Comparison of ENCODE assay signal across 8 cellular contexts in genomic region chr9:15422355-15423327, GRCh38. TPM values are rescaled to one million over a fixed set of nuclear protein-coding genes. Genes with fewer than 3 reads are reported as not detected.
DNase-seq lines count a peak whose midpoint lies in the region; ATAC-seq and TF ChIP-seq lines count a peak whose summit lies in the region.

Gene SNAPC3, plus strand, starts transcription at chr9:15422876. Its CDS starts 4 bp downstream, at chr9:15422880.

- DNase-seq in GM10266 (ENCODE audit: extremely low spot score) (peak; percentile 93), NCI-H1092 treated with DMSO at 0.1 percent for 48 hours (lab: John Stamatoyannopoulos, UW) (peak; percentile 99), globus pallidus (ENCODE audit: low spot score) (peak; percentile 93), nucleus accumbens (lab: John Stamatoyannopoulos, UW) (peak; percentile 62 to 97 (median 93)), superior temporal gyrus (ENCODE audit: extremely low spot score) (peak; percentile 96)
- peak; percentile 90 to 95 for DNase-seq in activated naive CD4-positive, alpha-beta T cell treated with anti-CD3 and anti-CD28 coated beads, Interleukin-2, amount 50 U/mL, for 72 hours (ENCODE audit: low spot score in 2 of 2)

- H3K27ac Mint-ChIP-seq in activated naive CD4-positive, alpha-beta T cell treated with anti-CD3 and anti-CD28 coated beads, Interleukin-2, amount 50 U/mL, for 72 hours: peak within 1 kb of the TSS; percentile 90 to 95

- H3K9me3 Mint-ChIP-seq in activated naive CD4-positive, alpha-beta T cell treated with anti-CD3 and anti-CD28 coated beads, Interleukin-2, amount 50 U/mL, for 72 hours: no peaks in the 10 kb centered on the region

- H3K36me3 Mint-ChIP-seq in activated naive CD4-positive, alpha-beta T cell treated with anti-CD3 and anti-CD28 coated beads, Interleukin-2, amount 50 U/mL, for 72 hours: peaks cover 12 to 31% of the 10 kb centered on the region in 2 donors

- TF ChIP-seq CTCF in GM10266 (IDR thresholded peaks at IDR 0.05; ENCODE audit: control insufficient read depth, insufficient read depth, low read depth, missing control alignments): no peak

- ATAC-seq in HG02623 (IDR thresholded peaks at IDR 0.05; ENCODE audit: unreplicated experiment): peak; percentile 96
- peak; percentile 98 for ATAC-seq in SK-N-SH treated with all-trans-retinoic acid at 6 μM for 48 hours
- ATAC-seq in activated naive CD4-positive, alpha-beta T cell treated with anti-CD3 and anti-CD28 coated beads, Interleukin-2, amount 50 U/mL, for 72 hours: peak; percentile 97 to 98

TF ChIP-seq in SK-N-SH treated with all-trans-retinoic acid at 6 μM for 48 hours, 23 proteins besides CTCF, POLR2A, EP300 and RAD21:
- TF ChIP-seq ZNF565 (CRISPR knock-in tag; conservative IDR thresholded peaks at IDR 0.05; ENCODE audit: low read depth) (no peak), BACH2 (CRISPR knock-in tag; IDR thresholded peaks at IDR 0.05; ENCODE audit: borderline replicate concordance) (no peak), ISL1 (CRISPR knock-in tag; IDR thresholded peaks at IDR 0.05) (no peak), ZFP3 (CRISPR knock-in tag; IDR thresholded peaks at IDR 0.05) (peak; percentile 36; the same call in 1 of the 2 replicates), TSHZ2 (CRISPR knock-in tag; IDR thresholded peaks at IDR 0.05) (peak; percentile 66; the same call in 1 of the 2 replicates), TCF4 (CRISPR knock-in tag; IDR thresholded peaks at IDR 0.05; ENCODE audit: borderline replicate concordance) (no peak), SNAI2 (CRISPR knock-in tag; IDR thresholded peaks at IDR 0.05) (no peak)
- TF ChIP-seq, protein P1, sequence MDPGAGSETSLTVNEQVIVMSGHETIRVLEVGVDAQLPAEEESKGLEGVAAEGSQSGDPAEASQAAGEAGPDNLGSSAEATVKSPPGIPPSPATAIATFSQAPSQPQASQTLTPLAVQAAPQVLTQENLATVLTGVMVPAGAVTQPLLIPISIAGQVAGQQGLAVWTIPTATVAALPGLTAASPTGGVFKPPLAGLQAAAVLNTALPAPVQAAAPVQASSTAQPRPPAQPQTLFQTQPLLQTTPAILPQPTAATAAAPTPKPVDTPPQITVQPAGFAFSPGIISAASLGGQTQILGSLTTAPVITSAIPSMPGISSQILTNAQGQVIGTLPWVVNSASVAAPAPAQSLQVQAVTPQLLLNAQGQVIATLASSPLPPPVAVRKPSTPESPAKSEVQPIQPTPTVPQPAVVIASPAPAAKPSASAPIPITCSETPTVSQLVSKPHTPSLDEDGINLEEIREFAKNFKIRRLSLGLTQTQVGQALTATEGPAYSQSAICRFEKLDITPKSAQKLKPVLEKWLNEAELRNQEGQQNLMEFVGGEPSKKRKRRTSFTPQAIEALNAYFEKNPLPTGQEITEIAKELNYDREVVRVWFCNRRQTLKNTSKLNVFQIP (CRISPR knock-in tag; IDR thresholded peaks at IDR 0.05; ENCODE audit: borderline replicate concordance, low read depth): no peak
TF ChIP-seq in SK-N-SH treated with all-trans-retinoic acid at 6 μM for 48 hours: peak in this region for 2.

RNA-seq across cellular contexts. Expression of gene SNAPC3, which starts in this region (rescaled TPM):
- 10 to 100 TPM; 23.8 to 35.9 TPM for total RNA-seq in activated naive CD4-positive, alpha-beta T cell treated with anti-CD3 and anti-CD28 coated beads, Interleukin-2, amount 50 U/mL, for 72 hours

Comparison
In these comparisons a context has a peak if more than half of its experiments do, and no peak if none do; other contexts are left out.
1. Peak in every context shown above with its lines: DNase-seq and ATAC-seq.